23 cellular contexts compared by ENCODE assay signal in the genomic region with DNA sequence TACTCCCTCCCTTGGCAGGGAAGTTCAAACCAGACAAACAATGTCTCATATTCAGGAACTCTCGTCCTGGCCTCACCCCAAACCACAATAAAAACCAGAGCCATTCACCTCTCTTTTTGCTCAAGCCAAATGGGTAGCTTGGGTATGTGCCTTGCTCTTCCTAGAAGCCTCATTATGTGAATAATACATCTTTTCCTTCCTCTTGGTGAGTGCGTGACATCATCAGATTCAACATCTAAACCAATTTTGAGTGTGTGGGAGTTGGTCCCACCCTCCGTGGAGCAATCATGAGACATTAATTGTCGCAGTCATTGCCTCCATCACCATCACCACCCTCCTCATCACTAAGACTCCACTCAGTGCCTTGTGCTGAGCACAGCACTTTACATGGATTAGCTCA.
DNase-seq lines count a peak whose midpoint lies in the region; ATAC-seq and TF ChIP-seq lines count a peak whose summit lies in the region.
"Had no signal": no experiment of that assay in that cellular context is flagged by ENCODE, and none has a peak within 500 bp of the region (broad histone marks: within the 10 kb centered on the region; RNA-seq: fewer than 3 reads in every experiment).

No MANE protein-coding gene starts in this region.

- peaks cover 13% of the 10 kb centered on the region for H3K36me3 Mint-ChIP-seq in activated CD4-positive, alpha-beta memory T cell treated with anti-CD3 and anti-CD28 coated beads, Interleukin-2, amount 10 ng/mL, durations not matched to agents 7 days and 5 days (ENCODE audit: low read depth)

- DNase-seq in SK-N-SH (no peak), EH (ENCODE audit: low read depth) (peak; percentile 8), fibroblast of the aortic adventitia (ENCODE audit: low read depth) (peak; percentile 87), Kasumi-1 (lab: John Stamatoyannopoulos, UW) (no peak), superior temporal gyrus (ENCODE audit: extremely low spot score) (no peak)
- DNase-seq in activated CD4-positive, alpha-beta memory T cell treated with anti-CD3 and anti-CD28 coated beads, Interleukin-2, amount 10 ng/mL, durations not matched to agents 7 days and 5 days: no peak
- DNase-seq: activated CD4-positive, CD25-positive, alpha-beta regulatory T cell; activated T-cell treated with anti-CD3 and anti-CD28 coated beads for 4 hours; anterior cingulate cortex; CD4-positive, alpha-beta T cell; cortex of kidney; head of caudate nucleus; NCI-H1048; NCI-H2107; NCI-H748 treated with DMSO at 0.1 percent for 48 hours; stimulated activated CD4-positive, alpha-beta T cell treated with anti-CD3 and anti-CD28 coated beads, Interleukin-4, amount 100 ng/mL, for 1 hour; transverse colon had no signal

- H3K4me2 ChIP-seq in SK-N-SH: no peak overlapping the region

- H3K4me1 Mint-ChIP-seq in activated CD4-positive, alpha-beta memory T cell treated with anti-CD3 and anti-CD28 coated beads, Interleukin-2, amount 10 ng/mL, durations not matched to agents 7 days and 5 days: peaks cover 21% of the 10 kb centered on the region

- no peak overlapping the region for H3K27ac ChIP-seq in SK-N-SH (ENCODE audit: low read depth in 2 of 2, low read length in 1 of 2)
- H3K27ac ChIP-seq: 22Rv1, transverse colon had no signal

- H3K4me3 ChIP-seq in SK-N-SH (ENCODE audit: low read depth in 2 of 2, low read length in 1 of 2): no peak overlapping the region
- no peak overlapping the region for H3K4me3 ChIP-seq in fibroblast of the aortic adventitia (ENCODE audit: low read depth, low read length)
- H3K4me3 ChIP-seq: HAP-1, transverse colon had no signal

- peaks cover 24% of the 10 kb centered on the region for H3K9me3 Mint-ChIP-seq in activated CD4-positive, alpha-beta memory T cell treated with anti-CD3 and anti-CD28 coated beads, Interleukin-2, amount 10 ng/mL, durations not matched to agents 7 days and 5 days

- CTCF ChIA-PET in SK-N-SH (lab: Yijun Ruan, JAX): interaction anchor here (0.9 kb wide), 1 partner anchor 16 kb away, joined by 3 read pairs; no protein-coding TSS in a partner anchor
- CTCF ChIA-PET in activated CD4-positive, alpha-beta memory T cell treated with anti-CD3 and anti-CD28 coated beads, Interleukin-2, amount 10 ng/mL, durations not matched to agents 7 days and 5 days (lab: Charles Lee): interaction anchor here (1.5 kb wide), 1 partner anchor 16 kb away, joined by 3 read pairs; no protein-coding TSS in a partner anchor

- H3K36me3 ChIP-seq in SK-N-SH (replicated peaks in 1 of 2; ENCODE audit: control insufficient read depth in 1 of 2, insufficient read depth in 2 of 2, low read length in 1 of 2): no peaks in the 10 kb centered on the region
- H3K36me3 ChIP-seq: HAP-1, transverse colon had no signal

- H3K27ac Mint-ChIP-seq in activated CD4-positive, alpha-beta memory T cell treated with anti-CD3 and anti-CD28 coated beads, Interleukin-2, amount 10 ng/mL, durations not matched to agents 7 days and 5 days: peak overlapping the region; percentile 3
- H3K27ac Mint-ChIP-seq: CD4-positive, alpha-beta T cell had no signal

- H3K4me1 ChIP-seq in SK-N-SH (ENCODE audit: control insufficient read depth in 1 of 2, insufficient read depth in 2 of 2, low read depth in 1 of 2, low read length in 1 of 2): no peaks in the 10 kb centered on the region
- H3K4me1 ChIP-seq: HAP-1, transverse colon had no signal

- no peaks in the 10 kb centered on the region for H4K20me1 ChIP-seq in SK-N-SH (ENCODE audit: insufficient read depth)

- POLR2A ChIA-PET in SK-N-SH (lab: Yijun Ruan, JAX): no interaction called here
- POLR2A ChIA-PET in activated CD4-positive, alpha-beta memory T cell treated with anti-CD3 and anti-CD28 coated beads, Interleukin-2, amount 10 ng/mL, durations not matched to agents 7 days and 5 days (lab: Charles Lee): no interaction called here

- no peaks in the 10 kb centered on the region for H3K9me2 ChIP-seq in SK-N-SH

- no peaks in the 10 kb centered on the region for H3K27me3 ChIP-seq in SK-N-SH (ENCODE audit: insufficient read depth)
- H3K27me3 ChIP-seq: transverse colon had no signal

- no peaks in the 10 kb centered on the region for H3K9me3 ChIP-seq in SK-N-SH
- H3K9me3 ChIP-seq: HAP-1 had no signal

- ATAC-seq in SK-N-SH treated with all-trans-retinoic acid at 6 μM for 48 hours (no peak), GM19452 (IDR thresholded peaks at IDR 0.05; ENCODE audit: unreplicated experiment) (no peak)
- ATAC-seq: Panc1, sciatic nerve had no signal

- no peak overlapping the region for H3K9ac ChIP-seq in SK-N-SH

- H3K27me3 Mint-ChIP-seq in activated CD4-positive, alpha-beta memory T cell treated with anti-CD3 and anti-CD28 coated beads, Interleukin-2, amount 10 ng/mL, durations not matched to agents 7 days and 5 days: peaks cover 7% of the 10 kb centered on the region

- TF ChIP-seq RAD21 in SK-N-SH (IDR thresholded peaks at IDR 0.05; ENCODE audit: low read length): no peak

- H2AFZ ChIP-seq in SK-N-SH (ENCODE audit: low read depth): no peak overlapping the region

- H3F3A ChIP-seq in SK-N-SH (replicated peaks; ENCODE audit: insufficient read depth): no peaks in the 10 kb centered on the region

- WGBS in SK-N-SH (ENCODE audit: low lambda C conversion rate): 19% methylated on average over 4 of the region's 4 CpGs

- TF ChIP-seq CTCF in SK-N-SH (IDR thresholded peaks at IDR 0.05) (no peak), fibroblast of the aortic adventitia (IDR thresholded peaks at IDR 0.05; ENCODE audit: insufficient read depth, low read length) (no peak)

- TF ChIP-seq EP300 in SK-N-SH (IDR thresholded peaks at IDR 0.05; ENCODE audit: borderline replicate concordance in 1 of 2, low read depth in 1 of 2, low read length in 1 of 2): peak in 1 of 2 experiments; percentile 39; a peak in 1 of 4 replicates

- H3K4me3 Mint-ChIP-seq in activated CD4-positive, alpha-beta memory T cell treated with anti-CD3 and anti-CD28 coated beads, Interleukin-2, amount 10 ng/mL, durations not matched to agents 7 days and 5 days: no peak overlapping the region
- H3K4me3 Mint-ChIP-seq: CD4-positive, alpha-beta T cell had no signal

- H3K79me2 ChIP-seq in SK-N-SH (ENCODE audit: insufficient read depth): no peaks in the 10 kb centered on the region

TF ChIP-seq in SK-N-SH, 30 proteins besides CTCF, POLR2A, EP300 and RAD21:
- TF ChIP-seq TCF12 (IDR thresholded peaks at IDR 0.05) (peak; percentile 68), NFIC (IDR thresholded peaks at IDR 0.05; ENCODE audit: borderline replicate concordance) (peak; percentile 77)
- TF ChIP-seq, protein P1, sequence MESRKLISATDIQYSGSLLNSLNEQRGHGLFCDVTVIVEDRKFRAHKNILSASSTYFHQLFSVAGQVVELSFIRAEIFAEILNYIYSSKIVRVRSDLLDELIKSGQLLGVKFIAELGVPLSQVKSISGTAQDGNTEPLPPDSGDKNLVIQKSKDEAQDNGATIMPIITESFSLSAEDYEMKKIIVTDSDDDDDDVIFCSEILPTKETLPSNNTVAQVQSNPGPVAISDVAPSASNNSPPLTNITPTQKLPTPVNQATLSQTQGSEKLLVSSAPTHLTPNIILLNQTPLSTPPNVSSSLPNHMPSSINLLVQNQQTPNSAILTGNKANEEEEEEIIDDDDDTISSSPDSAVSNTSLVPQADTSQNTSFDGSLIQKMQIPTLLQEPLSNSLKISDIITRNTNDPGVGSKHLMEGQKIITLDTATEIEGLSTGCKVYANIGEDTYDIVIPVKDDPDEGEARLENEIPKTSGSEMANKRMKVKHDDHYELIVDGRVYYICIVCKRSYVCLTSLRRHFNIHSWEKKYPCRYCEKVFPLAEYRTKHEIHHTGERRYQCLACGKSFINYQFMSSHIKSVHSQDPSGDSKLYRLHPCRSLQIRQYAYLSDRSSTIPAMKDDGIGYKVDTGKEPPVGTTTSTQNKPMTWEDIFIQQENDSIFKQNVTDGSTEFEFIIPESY (IDR thresholded peaks at IDR 0.05; ENCODE audit: borderline replicate concordance, low read depth): no peak

TF ChIP-seq in SK-N-SH treated with all-trans-retinoic acid at 6 μM for 48 hours, 23 proteins besides CTCF, POLR2A, EP300 and RAD21 (continues in another document):
- TF ChIP-seq, protein P2, sequence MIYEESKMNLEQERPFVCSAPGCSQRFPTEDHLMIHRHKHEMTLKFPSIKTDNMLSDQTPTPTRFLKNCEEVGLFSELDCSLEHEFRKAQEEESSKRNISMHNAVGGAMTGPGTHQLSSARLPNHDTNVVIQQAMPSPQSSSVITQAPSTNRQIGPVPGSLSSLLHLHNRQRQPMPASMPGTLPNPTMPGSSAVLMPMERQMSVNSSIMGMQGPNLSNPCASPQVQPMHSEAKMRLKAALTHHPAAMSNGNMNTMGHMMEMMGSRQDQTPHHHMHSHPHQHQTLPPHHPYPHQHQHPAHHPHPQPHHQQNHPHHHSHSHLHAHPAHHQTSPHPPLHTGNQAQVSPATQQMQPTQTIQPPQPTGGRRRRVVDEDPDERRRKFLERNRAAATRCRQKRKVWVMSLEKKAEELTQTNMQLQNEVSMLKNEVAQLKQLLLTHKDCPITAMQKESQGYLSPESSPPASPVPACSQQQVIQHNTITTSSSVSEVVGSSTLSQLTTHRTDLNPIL (CRISPR knock-in tag; IDR thresholded peaks at IDR 0.05; ENCODE audit: low read depth): no peak
- TF ChIP-seq OSR1 (CRISPR knock-in tag; IDR thresholded peaks at IDR 0.05) (no peak), SNAI2 (CRISPR knock-in tag; IDR thresholded peaks at IDR 0.05) (no peak), CSDC2 (CRISPR knock-in tag; IDR thresholded peaks at IDR 0.05) (no peak), ESRRG (CRISPR knock-in tag; IDR thresholded peaks at IDR 0.05) (no peak), ZFP3 (CRISPR knock-in tag; IDR thresholded peaks at IDR 0.05) (no peak), TOX (CRISPR knock-in tag; IDR thresholded peaks at IDR 0.05; ENCODE audit: borderline replicate concordance) (no peak), BACH2 (CRISPR knock-in tag; IDR thresholded peaks at IDR 0.05; ENCODE audit: borderline replicate concordance) (no peak)
- TF ChIP-seq, protein P3, sequence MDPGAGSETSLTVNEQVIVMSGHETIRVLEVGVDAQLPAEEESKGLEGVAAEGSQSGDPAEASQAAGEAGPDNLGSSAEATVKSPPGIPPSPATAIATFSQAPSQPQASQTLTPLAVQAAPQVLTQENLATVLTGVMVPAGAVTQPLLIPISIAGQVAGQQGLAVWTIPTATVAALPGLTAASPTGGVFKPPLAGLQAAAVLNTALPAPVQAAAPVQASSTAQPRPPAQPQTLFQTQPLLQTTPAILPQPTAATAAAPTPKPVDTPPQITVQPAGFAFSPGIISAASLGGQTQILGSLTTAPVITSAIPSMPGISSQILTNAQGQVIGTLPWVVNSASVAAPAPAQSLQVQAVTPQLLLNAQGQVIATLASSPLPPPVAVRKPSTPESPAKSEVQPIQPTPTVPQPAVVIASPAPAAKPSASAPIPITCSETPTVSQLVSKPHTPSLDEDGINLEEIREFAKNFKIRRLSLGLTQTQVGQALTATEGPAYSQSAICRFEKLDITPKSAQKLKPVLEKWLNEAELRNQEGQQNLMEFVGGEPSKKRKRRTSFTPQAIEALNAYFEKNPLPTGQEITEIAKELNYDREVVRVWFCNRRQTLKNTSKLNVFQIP (CRISPR knock-in tag; IDR thresholded peaks at IDR 0.05; ENCODE audit: borderline replicate concordance, low read depth): no peak

Comparison
In these comparisons a context has a peak if more than half of its experiments do, and no peak if none do; other contexts are left out.
1. DNase-seq: peak in EH (single experiment) and fibroblast of the aortic adventitia (single experiment); none in SK-N-SH (single experiment), activated CD4-positive, alpha-beta memory T cell treated with anti-CD3 and anti-CD28 coated beads, Interleukin-2, amount 10 ng/mL, durations not matched to agents 7 days and 5 days (single experiment), Kasumi-1 (0 of 2) and superior temporal gyrus (single experiment).